ENCODE assay signal across 15 cellular contexts in genomic region chr1:151881479-151881878, GRCh38. TPM values are rescaled to one million over a fixed set of nuclear protein-coding genes. Genes with fewer than 3 reads are reported as not detected.
DNase-seq lines count a peak whose midpoint lies in the region; ATAC-seq and TF ChIP-seq lines count a peak whose summit lies in the region.
"Had no signal": no experiment of that assay in that cellular context is flagged by ENCODE, and none has a peak within 500 bp of the region (broad histone marks: within the 10 kb centered on the region; RNA-seq: fewer than 3 reads in every experiment).

No MANE protein-coding gene starts in this region.

- H2BK120ac ChIP-seq in H9 (ENCODE audit: low read depth, low read length, poor library complexity, severe bottlenecking) = no peak overlapping the region

- no peak overlapping the region for H4K8ac ChIP-seq in H9 (replicated peaks; ENCODE audit: insufficient read length, low read depth, low read length)

- H3T11ph ChIP-seq in H9 (ENCODE audit: low read length) = no peak overlapping the region

- CTCF ChIA-PET in A673 (lab: Charles Lee) = no interaction called here
- CTCF ChIA-PET in PC-3 (lab: Charles Lee) = interaction anchor here (0.7 to 1.6 kb wide), 4 partner anchors 35 to 201 kb away, joined by 4 to 12 read pairs (median 6); partner anchors contain the start of gene MRPL9
- CTCF ChIA-PET in Calu3 (lab: Charles Lee) = interaction anchor here (0.6 to 1.2 kb wide), 3 partner anchors 119 to 596 kb away, joined by 3 read pairs; no protein-coding TSS in a partner anchor
- CTCF ChIA-PET in activated CD8-positive, alpha-beta memory T cell treated with anti-CD3 and anti-CD28 coated beads, Interleukin-2, amount 10 ng/mL, durations not matched to agents 7 days and 5 days (lab: Charles Lee) = interaction anchor here (0.7 to 2.5 kb wide), 11 partner anchors 9 to 288 kb away, joined by 3 to 11 read pairs (median 4); partner anchors contain the start of genes RIIAD1 and THEM5

- H3K9me3 ChIP-seq in A673 (ENCODE audit: low read depth, low read length, poor library complexity, severe bottlenecking) = no peaks in the 10 kb centered on the region
- H3K9me3 ChIP-seq in H9 (ENCODE audit: control insufficient read depth, low read depth, low read length) = no peaks in the 10 kb centered on the region
- H3K9me3 ChIP-seq in PC-3 (ENCODE audit: low read length) = no peaks in the 10 kb centered on the region
- H3K9me3 ChIP-seq in endodermal cell (ENCODE audit: control insufficient read depth, low read length) = peaks cover under 1% of the 10 kb centered on the region
- H3K9me3 ChIP-seq in mucosa of descending colon = no peaks in the 10 kb centered on the region
- H3K9me3 ChIP-seq: left lung had no signal

- H3K27me3 ChIP-seq in A673 (replicated peaks; ENCODE audit: insufficient read depth, low read depth, low read length, poor library complexity) (peaks cover 12% of the 10 kb centered on the region), H9 (ENCODE audit: insufficient read depth, low read length) (no peaks in the 10 kb centered on the region), PC-3 (ENCODE audit: low read length) (no peaks in the 10 kb centered on the region), endodermal cell (ENCODE audit: control insufficient read depth, insufficient read depth, low read length, poor library complexity, severe bottlenecking) (no peaks in the 10 kb centered on the region)
- H3K27me3 ChIP-seq: left lung had no signal

- no peaks in the 10 kb centered on the region for H4K20me1 ChIP-seq in H9 (ENCODE audit: control insufficient read depth, insufficient read depth, insufficient read length)
- no peaks in the 10 kb centered on the region for H4K20me1 ChIP-seq in PC-3 (ENCODE audit: low read length)

- H3K23ac ChIP-seq in H9 (ENCODE audit: insufficient read length, low read depth, low read length) = no peak overlapping the region

- intact Hi-C loops in A673 (cut with micrococcal nuclease; ENCODE audit: unreplicated experiment) (no loop called here), PC-3 (cut with micrococcal nuclease) (loop anchor here (1.0 kb wide), 1 partner anchor 45 kb away; no protein-coding TSS in a partner anchor), mucosa of descending colon (cut with DNase I, micrococcal nuclease) (no loop called here), Calu3 (cut with micrococcal nuclease; ENCODE audit: unreplicated experiment) (no loop called here)

- no peak overlapping the region for H3K56ac ChIP-seq in H9 (ENCODE audit: insufficient read length, low read depth, low read length)

- H3K79me2 ChIP-seq in H9 (ENCODE audit: insufficient read depth, low read length) = no peaks in the 10 kb centered on the region
- no peaks in the 10 kb centered on the region for H3K79me2 ChIP-seq in PC-3 (ENCODE audit: low read length)

- POLR2A ChIA-PET in A673 (lab: Charles Lee; ENCODE audit: low non-redundant PET) = no interaction called here
- POLR2A ChIA-PET in PC-3 (lab: Charles Lee; ENCODE audit: unreplicated experiment) = interaction anchor here (0.6 to 0.7 kb wide), 2 partner anchors 11 to 40 kb away, joined by 3 to 4 read pairs; no protein-coding TSS in a partner anchor

- H2BK12ac ChIP-seq in H9 (ENCODE audit: insufficient read length, low read depth, low read length) = no peak overlapping the region

- H3K9me3 Mint-ChIP-seq in H9 = peaks cover 0 to under 1% of the 10 kb centered on the region in 2 experiments; a peak in 1 of 5 replicates
- no peaks in the 10 kb centered on the region for H3K9me3 Mint-ChIP-seq in endodermal cell
- no peaks in the 10 kb centered on the region for H3K9me3 Mint-ChIP-seq in Calu3 (ENCODE audit: low read depth, unreplicated experiment)
- no peaks in the 10 kb centered on the region for H3K9me3 Mint-ChIP-seq in activated CD8-positive, alpha-beta memory T cell treated with anti-CD3 and anti-CD28 coated beads, Interleukin-2, amount 10 ng/mL, durations not matched to agents 7 days and 5 days (ENCODE audit: low read depth)
- H3K9me3 Mint-ChIP-seq: brain; CD4-positive, CD25-positive, alpha-beta regulatory T cell had no signal

- no CpG with 5 or more reads among the region's 2 CpGs for WGBS in H9 (ENCODE audit: extremely low coverage, insufficient read length, low lambda C conversion rate)
- WGBS in endodermal cell (ENCODE audit: insufficient coverage in 1 of 2, insufficient read length in 1 of 2), 2 experiments = 44 to 78% methylated on average over 1 to 2 of the region's 2 CpGs

- no peak overlapping the region for H2BK5ac ChIP-seq in H9 (ENCODE audit: insufficient read length, low read length)

- H3K18ac ChIP-seq in H9 (ENCODE audit: insufficient read length, low read depth, low read length) = no peak overlapping the region

- H4K5ac ChIP-seq in H9 (ENCODE audit: insufficient read length, low read depth, low read length) = no peak overlapping the region

- no peak overlapping the region for H2AK5ac ChIP-seq in H9 (ENCODE audit: insufficient read length, low read length)

- H3K4me1 Mint-ChIP-seq in H9 = no peaks in the 10 kb centered on the region
- no peaks in the 10 kb centered on the region for H3K4me1 Mint-ChIP-seq in endodermal cell
- H3K4me1 Mint-ChIP-seq in Calu3 (ENCODE audit: low read depth, unreplicated experiment) = no peaks in the 10 kb centered on the region
- H3K4me1 Mint-ChIP-seq in activated CD8-positive, alpha-beta memory T cell treated with anti-CD3 and anti-CD28 coated beads, Interleukin-2, amount 10 ng/mL, durations not matched to agents 7 days and 5 days = no peaks in the 10 kb centered on the region
- H3K4me1 Mint-ChIP-seq: brain had no signal

- H4K91ac ChIP-seq in H9 (ENCODE audit: insufficient read length, low read depth, low read length) = no peak overlapping the region

- DNase-seq in A673 (ENCODE audit: low spot score) = no peak
- DNase-seq in H9 = no peak
- peak; percentile 23 for DNase-seq in PC-3
- DNase-seq in endodermal cell = no peak
- no peak for DNase-seq in mucosa of descending colon
- DNase-seq in Calu3 = no peak
- DNase-seq in activated CD8-positive, alpha-beta memory T cell treated with anti-CD3 and anti-CD28 coated beads, Interleukin-2, amount 10 ng/mL, durations not matched to agents 7 days and 5 days = no peak
- DNase-seq: activated effector memory CD4-positive, alpha-beta T cell treated with anti-CD3 and anti-CD28 coated beads, Interleukin-2, amount 50 U/mL, for 16 hours; left lung; NCI-H2107 had no signal

- no peak overlapping the region for H3K27ac Mint-ChIP-seq in H9
- H3K27ac Mint-ChIP-seq in endodermal cell = no peak overlapping the region
- H3K27ac Mint-ChIP-seq in Calu3 (ENCODE audit: unreplicated experiment) = no peak overlapping the region
- no peak overlapping the region for H3K27ac Mint-ChIP-seq in activated CD8-positive, alpha-beta memory T cell treated with anti-CD3 and anti-CD28 coated beads, Interleukin-2, amount 10 ng/mL, durations not matched to agents 7 days and 5 days
- H3K27ac Mint-ChIP-seq: brain had no signal

- H3K27ac ChIP-seq in A673 (ENCODE audit: low read depth, low read length, poor library complexity, severe bottlenecking) = no peak overlapping the region
- no peak overlapping the region for H3K27ac ChIP-seq in H9 (ENCODE audit: insufficient read length, low read depth, low read length)
- H3K27ac ChIP-seq in PC-3 (ENCODE audit: low read length) = no peak overlapping the region
- no peak overlapping the region for H3K27ac ChIP-seq in endodermal cell (ENCODE audit: low read depth, low read length)
- H3K27ac ChIP-seq: left lung, skin epidermis had no signal

- H3K9me2 ChIP-seq in PC-3 (replicated peaks; ENCODE audit: low read length) = no peaks in the 10 kb centered on the region

- peak; percentile 41 for TF ChIP-seq CTCF in A673 (conservative IDR thresholded peaks at IDR 0.05; ENCODE audit: low read depth, low read length)
- TF ChIP-seq CTCF in H9 (conservative IDR thresholded peaks at IDR 0.05) = peak; percentile 40; the same call in 2 of the 3 replicates
- TF ChIP-seq CTCF in PC-3 (conservative IDR thresholded peaks at IDR 0.05; ENCODE audit: low read depth, low read length) = peak; percentile 48; the same call in 1 of the 2 replicates
- peak; percentile 51 for TF ChIP-seq CTCF in endodermal cell (conservative IDR thresholded peaks at IDR 0.05)
- TF ChIP-seq CTCF in mucosa of descending colon (IDR thresholded peaks at IDR 0.05) = no peak
- TF ChIP-seq CTCF in Calu3 (IDR thresholded peaks at IDR 0.05; ENCODE audit: unreplicated experiment) = no peak

- H3K4me3 Mint-ChIP-seq in H9 = no peak overlapping the region
- no peak overlapping the region for H3K4me3 Mint-ChIP-seq in endodermal cell
- H3K4me3 Mint-ChIP-seq in Calu3 (ENCODE audit: low read depth, unreplicated experiment) = no peak overlapping the region
- no peak overlapping the region for H3K4me3 Mint-ChIP-seq in activated CD8-positive, alpha-beta memory T cell treated with anti-CD3 and anti-CD28 coated beads, Interleukin-2, amount 10 ng/mL, durations not matched to agents 7 days and 5 days
- H3K4me3 Mint-ChIP-seq: brain; CD4-positive, CD25-positive, alpha-beta regulatory T cell had no signal

- H3K4ac ChIP-seq in H9 (ENCODE audit: low read depth, low read length) = no peak overlapping the region

- no peak overlapping the region for H3K4me3 ChIP-seq in A673 (ENCODE audit: low read depth, low read length, poor library complexity, severe bottlenecking)
- H3K4me3 ChIP-seq in PC-3 (ENCODE audit: low read length) = no peak overlapping the region
- H3K4me3 ChIP-seq in endodermal cell (ENCODE audit: low read length) = no peak overlapping the region
- H3K4me3 ChIP-seq in mucosa of descending colon = no peak overlapping the region
- H3K4me3 ChIP-seq: left lung, skin epidermis had no signal

- no peaks in the 10 kb centered on the region for H3K79me1 ChIP-seq in H9 (ENCODE audit: insufficient read depth, low read depth, low read length, poor library complexity, severe bottlenecking)

- H3K4me2 ChIP-seq in H9 (ENCODE audit: insufficient read depth, insufficient read length, low read length) (no peak overlapping the region), PC-3 (ENCODE audit: low read length) (no peak overlapping the region)

- no peak overlapping the region for H2BK15ac ChIP-seq in H9 (ENCODE audit: low read depth, low read length)

- no peak overlapping the region for H2AFZ ChIP-seq in H9 (ENCODE audit: low read length)
- no peak overlapping the region for H2AFZ ChIP-seq in PC-3 (ENCODE audit: low read length)

- H3F3A ChIP-seq in PC-3 (ENCODE audit: low read length, unreplicated experiment) = no peaks in the 10 kb centered on the region

- no peaks in the 10 kb centered on the region for H3K36me3 ChIP-seq in A673 (ENCODE audit: insufficient read depth, low read length, poor library complexity, severe bottlenecking)
- H3K36me3 ChIP-seq in PC-3 (ENCODE audit: low read depth, low read length) = no peaks in the 10 kb centered on the region
- H3K36me3 ChIP-seq in endodermal cell (ENCODE audit: control insufficient read depth, insufficient read depth, low read length) = no peaks in the 10 kb centered on the region
- H3K36me3 ChIP-seq in mucosa of descending colon (ENCODE audit: low read depth) = no peaks in the 10 kb centered on the region
- H3K36me3 ChIP-seq: left lung had no signal

- ATAC-seq in PC-3 (0 out of 2 replicates have a peak, but pooled peaks have one; percentile 43), mucosa of descending colon (no peak), GM18868 (IDR thresholded peaks at IDR 0.05; ENCODE audit: unreplicated experiment) (no peak)
- no peak for ATAC-seq in activated CD8-positive, alpha-beta memory T cell treated with anti-CD3 and anti-CD28 coated beads, Interleukin-2, amount 10 ng/mL, durations not matched to agents 7 days and 5 days
- ATAC-seq: left lung had no signal

- no peaks in the 10 kb centered on the region for H3K4me1 ChIP-seq in A673 (ENCODE audit: insufficient read depth, low read length, poor library complexity, severe bottlenecking)
- H3K4me1 ChIP-seq in H9 (ENCODE audit: insufficient read depth, low read length) = no peaks in the 10 kb centered on the region
- peaks cover 12% of the 10 kb centered on the region for H3K4me1 ChIP-seq in PC-3 (ENCODE audit: insufficient read depth, low read length)
- no peaks in the 10 kb centered on the region for H3K4me1 ChIP-seq in endodermal cell (ENCODE audit: control insufficient read depth, insufficient read depth, low read length)
- H3K4me1 ChIP-seq in mucosa of descending colon (ENCODE audit: low read depth) = no peaks in the 10 kb centered on the region
- H3K4me1 ChIP-seq: left lung had no signal

- H3K36me3 Mint-ChIP-seq in H9 (ENCODE audit: insufficient read depth in 1 of 3, low read depth in 3 of 3) (peaks cover under 1 to 7% (median under 1%) of the 10 kb centered on the region in 3 experiments; a peak in 5 of 7 replicates), endodermal cell (ENCODE audit: low read depth) (peaks cover 8% of the 10 kb centered on the region), Calu3 (ENCODE audit: insufficient read depth, unreplicated experiment) (no peaks in the 10 kb centered on the region)
- peaks cover 13% of the 10 kb centered on the region for H3K36me3 Mint-ChIP-seq in activated CD8-positive, alpha-beta memory T cell treated with anti-CD3 and anti-CD28 coated beads, Interleukin-2, amount 10 ng/mL, durations not matched to agents 7 days and 5 days

- no peak overlapping the region for H3K14ac ChIP-seq in H9 (ENCODE audit: insufficient read depth, low read length)

- H3K9ac ChIP-seq in H9 (ENCODE audit: extremely low read depth, insufficient read length, low read length) (no peak overlapping the region), PC-3 (ENCODE audit: low read length) (no peak overlapping the region), endodermal cell (ENCODE audit: extremely low read depth, low read length, poor library complexity, severe bottlenecking) (no peak overlapping the region)

- no peaks in the 10 kb centered on the region for H3K23me2 ChIP-seq in H9 (ENCODE audit: insufficient read length, low read depth, low read length, poor library complexity, severe bottlenecking)

- no peak overlapping the region for H2BK20ac ChIP-seq in H9 (ENCODE audit: low read depth, low read length, poor library complexity, severe bottlenecking)

- H3K27me3 Mint-ChIP-seq in H9 (ENCODE audit: low read depth) = no peaks in the 10 kb centered on the region
- H3K27me3 Mint-ChIP-seq in endodermal cell (ENCODE audit: insufficient read depth) = no peaks in the 10 kb centered on the region
- H3K27me3 Mint-ChIP-seq in Calu3 (ENCODE audit: unreplicated experiment) = no peaks in the 10 kb centered on the region
- H3K27me3 Mint-ChIP-seq in activated CD8-positive, alpha-beta memory T cell treated with anti-CD3 and anti-CD28 coated beads, Interleukin-2, amount 10 ng/mL, durations not matched to agents 7 days and 5 days = no peaks in the 10 kb centered on the region
- H3K27me3 Mint-ChIP-seq: brain; CD4-positive, CD25-positive, alpha-beta regulatory T cell had no signal

- no TSS peak for BruUV-seq in A673 (replicated peaks; lab: Mats Ljungman, UMichigan)
- no TSS peak for BruUV-seq in PC-3 (replicated peaks; lab: Mats Ljungman, UMichigan)
- no TSS peak for BruUV-seq in Calu3 (replicated peaks; lab: Mats Ljungman, UMichigan)

RNA-seq across cellular contexts. Expression of gene THEM4, which starts 27.8 kb away (rescaled TPM):
- total RNA-seq in A673 (2021) (1.2 and 3.0 TPM in 2 replicates), H9 (2021) (8.8 and 10.5 TPM in 2 replicates), PC-3 (2014; rRNA removed) (18.1 and 19.6 TPM in 2 replicates), endodermal cell (10 to 100 TPM; 12.2 to 14.3 TPM), mucosa of descending colon (10 to 100 TPM in 2 of 3 donors, 1 to 10 TPM in 1; 9.1 to 12.7 (median 11.3) TPM), Calu3 (2022) (17.2 and 18.6 TPM in 2 replicates)
- 11.3 TPM for polyA plus RNA-seq in endodermal cell (2013, experiment 1 of 2)
- 11.7 TPM for polyA plus RNA-seq in endodermal cell (2013, experiment 2 of 2)
- total RNA-seq in activated CD8-positive, alpha-beta memory T cell treated with anti-CD3 and anti-CD28 coated beads, Interleukin-2, amount 10 ng/mL, durations not matched to agents 7 days and 5 days = 10 to 100 TPM; 19.1 to 20.9 TPM

RNA-seq across cellular contexts. Expression of gene THEM5, which starts 28.0 kb away (rescaled TPM):
- total RNA-seq in A673 (2021) = not detected in 2 replicates
- total RNA-seq in H9 (2021) = not detected in 2 replicates
- total RNA-seq in PC-3 (2014; rRNA removed) = not detected in 2 replicates
- not detected for total RNA-seq in endodermal cell
- polyA plus RNA-seq in endodermal cell (2013, experiment 1 of 2) = not detected
- polyA plus RNA-seq in endodermal cell (2013, experiment 2 of 2) = not detected
- not detected for total RNA-seq in mucosa of descending colon
- not detected in 2 replicates for total RNA-seq in Calu3 (2022)
- not detected for total RNA-seq in activated CD8-positive, alpha-beta memory T cell treated with anti-CD3 and anti-CD28 coated beads, Interleukin-2, amount 10 ng/mL, durations not matched to agents 7 days and 5 days
- total RNA-seq: CD4-positive, CD25-positive, alpha-beta regulatory T cell; left lung; T-helper 2 cell treated with Interferon-gamma antibody and Interleukin-4, amounts not matched to agents 100 ng/mL and 5 ng/mL, for 36 hours had no signal

RNA-seq across cellular contexts. Expression of gene C2CD4D, which starts 41.9 kb away (rescaled TPM):
- total RNA-seq in A673 (2021) (not detected in 2 replicates), H9 (2021) (0.79 and 0.86 TPM in 2 replicates), PC-3 (2014; rRNA removed) (0.58 and 2.8 TPM in 2 replicates), endodermal cell (under 1 TPM; 0.44 to 0.82 TPM), mucosa of descending colon (1 to 10 TPM in 1 of 3 donors, under 1 TPM in 2; 0.51 to 1.0 (median 0.61) TPM), Calu3 (2022) (1.7 and 2.5 TPM in 2 replicates)
- polyA plus RNA-seq in endodermal cell (2013, experiment 1 of 2) = not detected
- polyA plus RNA-seq in endodermal cell (2013, experiment 2 of 2) = not detected
- under 1 TPM; 0.33 to 0.96 TPM for total RNA-seq in activated CD8-positive, alpha-beta memory T cell treated with anti-CD3 and anti-CD28 coated beads, Interleukin-2, amount 10 ng/mL, durations not matched to agents 7 days and 5 days

RNA-seq across cellular contexts. Expression of gene RORC, which starts 49.9 kb away (rescaled TPM):
- total RNA-seq in A673 (2021) = not detected in 2 replicates
- total RNA-seq in H9 (2021) = 0.46 and 0.52 TPM in 2 replicates
- total RNA-seq in PC-3 (2014; rRNA removed) = 0.26 TPM in 1 of 2 replicates, not detected in the other
- not detected for total RNA-seq in endodermal cell
- polyA plus RNA-seq in endodermal cell (2013, experiment 1 of 2) = 0.14 TPM
- polyA plus RNA-seq in endodermal cell (2013, experiment 2 of 2) = not detected
- total RNA-seq in mucosa of descending colon = 10 to 100 TPM in 2 of 3 donors, 1 to 10 TPM in 1; 9.5 to 29.5 (median 17.7) TPM
- 0.19 and 1.2 TPM in 2 replicates for total RNA-seq in Calu3 (2022)
- 1 to 10 TPM in 1 of 2 experiments, under 1 TPM in 1; 0.30 to 1.3 TPM for total RNA-seq in activated CD8-positive, alpha-beta memory T cell treated with anti-CD3 and anti-CD28 coated beads, Interleukin-2, amount 10 ng/mL, durations not matched to agents 7 days and 5 days

Comparison
In these comparisons a context has a peak if more than half of its experiments do, and no peak if none do; other contexts are left out.
1. CTCF ChIP-seq: peak in A673 (single experiment), H9 (single experiment), PC-3 (single experiment) and endodermal cell (single experiment); none in mucosa of descending colon (single experiment) and Calu3 (single experiment).